ENCODE assay signal across 14 cellular contexts in genomic region chr5:77398458-77398857, GRCh38.
DNase-seq lines count a peak whose midpoint lies in the region; ATAC-seq and TF ChIP-seq lines count a peak whose summit lies in the region.
"Had no signal": no experiment of that assay in that cellular context is flagged by ENCODE, and none has a peak within 500 bp of the region (broad histone marks: within the 10 kb centered on the region; RNA-seq: fewer than 3 reads in every experiment).

No MANE protein-coding gene starts in this region.

- no peak overlapping the region for H3K18ac ChIP-seq in trophoblast cell (ENCODE audit: low read length)

- H2AK5ac ChIP-seq in trophoblast cell (ENCODE audit: low read length), result no peak overlapping the region

- DNase-seq in SJCRH30, result no peak
- no peak for DNase-seq in glutamatergic neuron
- DNase-seq in trophoblast cell, result peak; percentile 63 to 75
- DNase-seq in EL, result no peak
- DNase-seq in NOMO-1 (lab: John Stamatoyannopoulos, UW; ENCODE audit: unreplicated experiment in 2 of 2), result no peak
- DNase-seq: ACHN; BE2C; C1 segment of cervical spinal cord; CD4-positive, CD25-positive, alpha-beta regulatory T cell; CD8-positive, alpha-beta memory T cell; COR-L47; GF-D8 had no signal

- no peaks in the 10 kb centered on the region for H3K36me3 Mint-ChIP-seq in glutamatergic neuron (ENCODE audit: unreplicated experiment)
- H3K36me3 Mint-ChIP-seq: CD4-positive, CD25-positive, alpha-beta regulatory T cell; CD8-positive, alpha-beta memory T cell had no signal

- WGBS in trophoblast cell (ENCODE audit: extremely low coverage, insufficient coverage, insufficient read length), result no CpG with 5 or more reads among the region's 13 CpGs

- no peak overlapping the region for H3K9ac ChIP-seq in trophoblast cell (ENCODE audit: low read length)

- no peak overlapping the region for H2BK5ac ChIP-seq in trophoblast cell (ENCODE audit: low read depth, low read length, poor library complexity)

- peaks cover 2% of the 10 kb centered on the region for H3K27me3 Mint-ChIP-seq in glutamatergic neuron (ENCODE audit: unreplicated experiment)

- H4K91ac ChIP-seq in trophoblast cell (ENCODE audit: low read depth, low read length), result no peak overlapping the region

- H3K4me1 ChIP-seq in SJCRH30 (peaks cover 16% of the 10 kb centered on the region), trophoblast cell (ENCODE audit: control insufficient read depth in 1 of 2, insufficient read depth in 2 of 2, low read length in 2 of 2) (peaks cover 4 to 6% of the 10 kb centered on the region in 2 experiments)
- H3K4me1 ChIP-seq: BE2C, HAP-1 had no signal

- no peak overlapping the region for H3K4me3 ChIP-seq in SJCRH30
- no peak overlapping the region for H3K4me3 ChIP-seq in trophoblast cell (ENCODE audit: low read depth, low read length)
- H3K4me3 ChIP-seq: HAP-1 had no signal

- H3K27ac Mint-ChIP-seq in glutamatergic neuron (ENCODE audit: unreplicated experiment), result peak overlapping the region; percentile 66
- H3K27ac Mint-ChIP-seq: CD4-positive, CD25-positive, alpha-beta regulatory T cell had no signal

- H3K4me2 ChIP-seq in trophoblast cell (ENCODE audit: low read length), result no peak overlapping the region

- no peaks in the 10 kb centered on the region for H3K79me2 ChIP-seq in trophoblast cell (ENCODE audit: control insufficient read depth, insufficient read depth, low read length, poor library complexity)

- H3K14ac ChIP-seq in trophoblast cell (ENCODE audit: low read length), result no peak overlapping the region

- H2AFZ ChIP-seq in trophoblast cell (ENCODE audit: insufficient read depth, low read length, poor library complexity), result no peak overlapping the region

- no peak overlapping the region for H3K23ac ChIP-seq in trophoblast cell (ENCODE audit: low read length)

- ATAC-seq in GM18861 (IDR thresholded peaks at IDR 0.05; ENCODE audit: unreplicated experiment), result no peak

- peak overlapping the region; percentile 21 for H2BK120ac ChIP-seq in trophoblast cell (ENCODE audit: insufficient read depth, low read length, poor library complexity)

- peaks cover 3% of the 10 kb centered on the region for H3K9me3 Mint-ChIP-seq in glutamatergic neuron (ENCODE audit: unreplicated experiment)
- H3K9me3 Mint-ChIP-seq: CD8-positive, alpha-beta memory T cell had no signal

- H3K9me3 ChIP-seq in SJCRH30 (replicated peaks) (no peaks in the 10 kb centered on the region), trophoblast cell (ENCODE audit: insufficient read depth, low read depth, low read length) (no peaks in the 10 kb centered on the region)
- H3K9me3 ChIP-seq: BE2C, HAP-1 had no signal

- H3K79me1 ChIP-seq in trophoblast cell (ENCODE audit: low read length), result no peaks in the 10 kb centered on the region

- H3K4me1 Mint-ChIP-seq in glutamatergic neuron (ENCODE audit: low read depth, unreplicated experiment), result peaks cover 23% of the 10 kb centered on the region

- H4K12ac ChIP-seq in trophoblast cell (ENCODE audit: low read depth, low read length), result no peak overlapping the region

- no peak overlapping the region for H3K4me3 Mint-ChIP-seq in glutamatergic neuron (ENCODE audit: unreplicated experiment)
- H3K4me3 Mint-ChIP-seq: CD4-positive, CD25-positive, alpha-beta regulatory T cell; CD8-positive, alpha-beta memory T cell had no signal

- no peak overlapping the region for H3K4ac ChIP-seq in trophoblast cell (ENCODE audit: low read depth, low read length)

- peak overlapping the region; percentile 62 for H3K27ac ChIP-seq in SJCRH30
- no peak overlapping the region for H3K27ac ChIP-seq in trophoblast cell (ENCODE audit: low read depth, low read length)

- H2BK12ac ChIP-seq in trophoblast cell (ENCODE audit: low read length), result no peak overlapping the region

- no peaks in the 10 kb centered on the region for H3K27me3 ChIP-seq in SJCRH30
- H3K27me3 ChIP-seq in trophoblast cell (ENCODE audit: insufficient read depth, low read length), result no peaks in the 10 kb centered on the region
- H3K27me3 ChIP-seq: BE2C had no signal

- no peaks in the 10 kb centered on the region for H3K36me3 ChIP-seq in SJCRH30
- no peaks in the 10 kb centered on the region for H3K36me3 ChIP-seq in trophoblast cell (ENCODE audit: control insufficient read depth in 1 of 2, insufficient read depth in 2 of 2, low read length in 2 of 2)
- H3K36me3 ChIP-seq: BE2C, HAP-1 had no signal

- H4K8ac ChIP-seq in trophoblast cell (ENCODE audit: low read depth, low read length), result no peak overlapping the region

- no peak for TF ChIP-seq CTCF in glutamatergic neuron (IDR thresholded peaks at IDR 0.05; ENCODE audit: partially characterized antibody, unreplicated experiment)

Comparison
In these comparisons a context has a peak if more than half of its experiments do, and no peak if none do; other contexts are left out.
1. DNase-seq: peak in trophoblast cell (2 of 2); none in SJCRH30 (0 of 2), glutamatergic neuron (single experiment), EL (single experiment) and NOMO-1 (0 of 2).